Comparison of ENCODE assay signal across 8 cellular contexts in the genomic region with DNA sequence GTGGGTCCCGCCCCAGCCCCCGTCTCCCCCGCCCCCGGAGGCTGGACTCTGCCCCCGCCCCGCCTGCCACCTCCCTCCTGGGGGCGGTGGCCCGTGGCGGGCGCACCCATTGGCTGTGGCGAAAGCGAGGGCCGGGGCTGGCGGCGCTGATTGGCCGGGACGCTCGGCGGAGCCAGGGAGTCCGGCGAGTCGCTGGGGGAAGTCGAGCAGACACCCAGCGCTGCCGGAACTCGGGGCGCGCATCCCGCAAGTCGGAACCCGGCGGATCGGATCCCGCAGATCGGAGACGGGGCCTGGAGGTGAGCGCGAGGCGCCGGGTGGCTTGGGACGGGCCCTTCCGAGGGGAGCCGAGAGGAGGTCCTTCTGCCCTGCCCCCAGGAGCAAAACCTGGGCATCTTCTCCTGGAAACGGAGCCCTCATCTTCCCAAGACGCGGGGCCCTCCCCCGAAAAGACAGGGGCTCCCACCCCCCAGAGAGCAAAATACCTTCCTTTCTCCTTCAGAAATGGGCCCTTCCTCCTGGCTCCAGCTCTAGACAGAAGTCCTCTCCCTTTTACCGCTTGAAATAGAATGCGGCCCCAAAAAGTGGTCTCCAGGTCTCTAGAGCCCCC. TPM values are rescaled to one million over a fixed set of nuclear protein-coding genes. Genes with fewer than 3 reads are reported as not detected.
DNase-seq lines count a peak whose midpoint lies in the region; ATAC-seq and TF ChIP-seq lines count a peak whose summit lies in the region.

ABAT (plus strand) TSS at position 205 of the 610 bp plus-strand sequence. CDS start 61,123 bp downstream, outside the sequence.

- H3K36me3 ChIP-seq in ectodermal cell (ENCODE audit: control insufficient read depth, insufficient read depth, low read length): no peaks in the 10 kb centered on the region

- H3K27ac ChIP-seq in C4-2B: peak within 1 kb of the TSS; percentile 41
- H3K27ac ChIP-seq in ectodermal cell (ENCODE audit: insufficient read depth, low read depth, low read length, poor library complexity, severe bottlenecking): no peak within 1 kb of the TSS

- DNase-seq in NCI-H748 (lab: John Stamatoyannopoulos, UW; ENCODE audit: unreplicated experiment) (peak; percentile 83), medulla oblongata (ENCODE audit: extremely low spot score) (peak; percentile 96)
- peak; percentile 92 for DNase-seq in activated CD8-positive, alpha-beta T cell treated with anti-CD3 and anti-CD28 coated beads, Interleukin-2, amount 10 ng/mL, durations not matched to agents 7 days and 5 days
- peak; percentile 70 to 78 (median 77) for DNase-seq in stimulated activated CD4-positive, alpha-beta T cell treated with anti-CD3 and anti-CD28 coated beads, TNF-alpha, amount 100 ng/mL, for 48 hours (ENCODE audit: low read depth in 3 of 3)

- ATAC-seq in GM19324 (IDR thresholded peaks at IDR 0.05; ENCODE audit: low FRiP score, unreplicated experiment): peak; percentile 99
- ATAC-seq in HG03442 (IDR thresholded peaks at IDR 0.05; ENCODE audit: unreplicated experiment): peak; percentile 99
- peak; percentile 100 for ATAC-seq in activated CD8-positive, alpha-beta T cell treated with anti-CD3 and anti-CD28 coated beads, Interleukin-2, amount 10 ng/mL, durations not matched to agents 7 days and 5 days

- peaks cover 38% of the 10 kb centered on the region for H3K27me3 ChIP-seq in ectodermal cell (ENCODE audit: control insufficient read depth, insufficient read depth, low read length, poor library complexity, severe bottlenecking)

- no peaks in the 10 kb centered on the region for H3K27me3 Mint-ChIP-seq in activated CD8-positive, alpha-beta T cell treated with anti-CD3 and anti-CD28 coated beads, Interleukin-2, amount 10 ng/mL, durations not matched to agents 7 days and 5 days (ENCODE audit: low read depth)

- H3K27ac Mint-ChIP-seq in activated CD8-positive, alpha-beta T cell treated with anti-CD3 and anti-CD28 coated beads, Interleukin-2, amount 10 ng/mL, durations not matched to agents 7 days and 5 days: peak within 1 kb of the TSS; percentile 68

- 3% methylated on average over 49 of the region's 49 CpGs for WGBS in ectodermal cell, 2 experiments

- TF ChIP-seq CTCF in C4-2B (conservative IDR thresholded peaks at IDR 0.05): no peak

- H3K36me3 Mint-ChIP-seq in activated CD8-positive, alpha-beta T cell treated with anti-CD3 and anti-CD28 coated beads, Interleukin-2, amount 10 ng/mL, durations not matched to agents 7 days and 5 days (ENCODE audit: low read depth): no peaks in the 10 kb centered on the region

- CTCF ChIA-PET in activated CD8-positive, alpha-beta T cell treated with anti-CD3 and anti-CD28 coated beads, Interleukin-2, amount 10 ng/mL, durations not matched to agents 7 days and 5 days (lab: Charles Lee): interaction anchor here (1.2 to 2.7 kb wide), 5 partner anchors 30 to 335 kb away, joined by 3 to 7 read pairs (median 3); no protein-coding TSS in a partner anchor

- peak within 1 kb of the TSS; percentile 59 for H3K4me3 ChIP-seq in ectodermal cell (ENCODE audit: insufficient read depth, low read depth, low read length)

- H3K4me1 ChIP-seq in ectodermal cell (ENCODE audit: control insufficient read depth, insufficient read depth, low read length): no peaks in the 10 kb centered on the region

- H3K4me1 Mint-ChIP-seq in activated CD8-positive, alpha-beta T cell treated with anti-CD3 and anti-CD28 coated beads, Interleukin-2, amount 10 ng/mL, durations not matched to agents 7 days and 5 days (ENCODE audit: low read depth): peaks cover 19% of the 10 kb centered on the region

- no peaks in the 10 kb centered on the region for H3K9me3 Mint-ChIP-seq in activated CD8-positive, alpha-beta T cell treated with anti-CD3 and anti-CD28 coated beads, Interleukin-2, amount 10 ng/mL, durations not matched to agents 7 days and 5 days (ENCODE audit: insufficient read depth)

- no peaks in the 10 kb centered on the region for H3K9me3 ChIP-seq in ectodermal cell (ENCODE audit: control insufficient read depth, low read length)

- POLR2A ChIA-PET in activated CD8-positive, alpha-beta T cell treated with anti-CD3 and anti-CD28 coated beads, Interleukin-2, amount 10 ng/mL, durations not matched to agents 7 days and 5 days (lab: Charles Lee): interaction anchor here (0.6 to 0.7 kb wide), 2 partner anchors 27 to 240 kb away, joined by 3 to 6 read pairs; no protein-coding TSS in a partner anchor

- peak within 1 kb of the TSS; percentile 79 for H3K4me3 Mint-ChIP-seq in activated CD8-positive, alpha-beta T cell treated with anti-CD3 and anti-CD28 coated beads, Interleukin-2, amount 10 ng/mL, durations not matched to agents 7 days and 5 days

RNA-seq across cellular contexts. Expression of gene ABAT, which starts in this region (rescaled TPM):
- 1 to 10 TPM; 2.9 to 3.0 TPM for total RNA-seq in activated CD8-positive, alpha-beta T cell treated with anti-CD3 and anti-CD28 coated beads, Interleukin-2, amount 10 ng/mL, durations not matched to agents 7 days and 5 days
- 14.6 TPM for polyA plus RNA-seq in ectodermal cell (2013, experiment 1 of 4)
- 13.1 TPM for polyA plus RNA-seq in ectodermal cell (2013, experiment 2 of 4)
- 14.0 TPM for polyA plus RNA-seq in ectodermal cell (2013, experiment 3 of 4)
- 14.9 TPM for polyA plus RNA-seq in ectodermal cell (2013, experiment 4 of 4)
